ENCODE assay signal across 13 cellular contexts in the genomic region with DNA sequence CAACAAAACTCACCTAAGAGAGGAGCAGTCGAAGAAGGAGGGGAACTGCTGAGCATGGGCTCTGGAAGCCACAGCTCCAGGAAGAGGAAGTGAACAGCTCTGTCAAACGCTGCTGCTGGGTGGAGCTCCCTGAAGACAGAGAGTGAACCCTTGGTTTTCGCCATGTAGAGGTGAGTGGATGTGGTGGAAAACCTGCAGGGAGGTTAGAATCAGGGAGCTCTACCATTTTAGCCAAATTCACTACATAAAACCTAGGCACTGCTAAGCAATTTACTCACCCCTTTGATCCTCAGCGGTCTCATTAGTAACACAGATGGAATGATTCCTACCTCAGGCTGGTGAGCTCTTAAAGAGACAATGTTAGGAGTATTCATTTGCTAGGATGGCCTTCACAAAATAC.
DNase-seq lines count a peak whose midpoint lies in the region; ATAC-seq, FAIRE-seq and TF ChIP-seq lines count a peak whose summit lies in the region.
"Had no signal": no experiment of that assay in that cellular context is flagged by ENCODE, and none has a peak within 500 bp of the region (broad histone marks: within the 10 kb centered on the region; RNA-seq: fewer than 3 reads in every experiment).

No MANE protein-coding gene starts in this region.

- H3K27ac ChIP-seq in RWPE2 (ENCODE audit: poor library complexity, severe bottlenecking): peak overlapping the region; percentile 97

- H3K4me1 ChIP-seq in RWPE2 (ENCODE audit: insufficient read depth, poor library complexity, severe bottlenecking): peaks cover 39% of the 10 kb centered on the region

- H3K36me3 ChIP-seq in RWPE2 (ENCODE audit: low read depth): no peaks in the 10 kb centered on the region

- FAIRE-seq in HTR-8/SVneo (lab: Jason Lieb, UNC): no peak
- FAIRE-seq: kidney, small intestine had no signal

- in situ Hi-C loops in KBM-7 (cut with MboI; ENCODE audit: low pct_unique_long_range_greater_than_20kb, low sequenced_read_pairs): no loop called here

- no peak overlapping the region for H3K4me3 ChIP-seq in RWPE2 (ENCODE audit: severe bottlenecking)

- DNase-seq in EH (ENCODE audit: low read depth) (peak; percentile 33), KBM-7 (peak; percentile 64), RWPE2 (ENCODE audit: low spot score) (no peak), kidney tubule cell (ENCODE audit: low spot score) (peak; percentile 56), HTR-8/SVneo (ENCODE audit: insufficient read length, low spot score) (no peak), T-helper 9 cell (no peak), activated T-cell treated with anti-CD3 and anti-CD28 coated beads for 4 hours (no peak), DMS79 treated with DMSO at 0.1 percent for 48 hours (lab: John Stamatoyannopoulos, UW) (no peak)
- DNase-seq: activated CD4-positive, alpha-beta T cell treated with anti-CD3 and anti-CD28 coated beads, Interleukin-2, amount 50 U/mL, for 1 hour; CD8-positive, alpha-beta memory T cell; kidney; naive thymus-derived CD8-positive, alpha-beta T cell; small intestine had no signal

- TF ChIP-seq CTCF in RWPE2 (IDR thresholded peaks at IDR 0.05; ENCODE audit: poor library complexity, severe bottlenecking): no peak

- H3K27me3 ChIP-seq in RWPE2 (ENCODE audit: insufficient read depth, poor library complexity, severe bottlenecking): no peaks in the 10 kb centered on the region

- H3K9me3 ChIP-seq in RWPE2 (ENCODE audit: severe bottlenecking): no peaks in the 10 kb centered on the region

- peak; percentile 63 for ATAC-seq in RWPE2 (ENCODE audit: low read depth)
- ATAC-seq: naive thymus-derived CD8-positive, alpha-beta T cell had no signal

Comparison
In these comparisons a context has a peak if more than half of its experiments do, and no peak if none do; other contexts are left out.
1. DNase-seq: peak in EH (single experiment), KBM-7 (single experiment) and kidney tubule cell (single experiment); none in RWPE2 (single experiment), HTR-8/SVneo (single experiment), T-helper 9 cell (single experiment), activated T-cell treated with anti-CD3 and anti-CD28 coated beads for 4 hours (single experiment) and DMS79 treated with DMSO at 0.1 percent for 48 hours (single experiment).